In genomic region chr19:54189020-54189667, GRCh38 we compare ENCODE assay signal across 1 cellular context.
TF ChIP-seq lines count a peak whose summit lies in the region.

MBOAT7 (minus strand) TSS chr19:54189580; CDS start chr19:54188508, 1,072 bp downstream.

TF ChIP-seq in HepG2, 621 proteins besides CTCF, POLR2A, EP300 and RAD21 (continued from another document and continues in another):
- TF ChIP-seq, protein P1, sequence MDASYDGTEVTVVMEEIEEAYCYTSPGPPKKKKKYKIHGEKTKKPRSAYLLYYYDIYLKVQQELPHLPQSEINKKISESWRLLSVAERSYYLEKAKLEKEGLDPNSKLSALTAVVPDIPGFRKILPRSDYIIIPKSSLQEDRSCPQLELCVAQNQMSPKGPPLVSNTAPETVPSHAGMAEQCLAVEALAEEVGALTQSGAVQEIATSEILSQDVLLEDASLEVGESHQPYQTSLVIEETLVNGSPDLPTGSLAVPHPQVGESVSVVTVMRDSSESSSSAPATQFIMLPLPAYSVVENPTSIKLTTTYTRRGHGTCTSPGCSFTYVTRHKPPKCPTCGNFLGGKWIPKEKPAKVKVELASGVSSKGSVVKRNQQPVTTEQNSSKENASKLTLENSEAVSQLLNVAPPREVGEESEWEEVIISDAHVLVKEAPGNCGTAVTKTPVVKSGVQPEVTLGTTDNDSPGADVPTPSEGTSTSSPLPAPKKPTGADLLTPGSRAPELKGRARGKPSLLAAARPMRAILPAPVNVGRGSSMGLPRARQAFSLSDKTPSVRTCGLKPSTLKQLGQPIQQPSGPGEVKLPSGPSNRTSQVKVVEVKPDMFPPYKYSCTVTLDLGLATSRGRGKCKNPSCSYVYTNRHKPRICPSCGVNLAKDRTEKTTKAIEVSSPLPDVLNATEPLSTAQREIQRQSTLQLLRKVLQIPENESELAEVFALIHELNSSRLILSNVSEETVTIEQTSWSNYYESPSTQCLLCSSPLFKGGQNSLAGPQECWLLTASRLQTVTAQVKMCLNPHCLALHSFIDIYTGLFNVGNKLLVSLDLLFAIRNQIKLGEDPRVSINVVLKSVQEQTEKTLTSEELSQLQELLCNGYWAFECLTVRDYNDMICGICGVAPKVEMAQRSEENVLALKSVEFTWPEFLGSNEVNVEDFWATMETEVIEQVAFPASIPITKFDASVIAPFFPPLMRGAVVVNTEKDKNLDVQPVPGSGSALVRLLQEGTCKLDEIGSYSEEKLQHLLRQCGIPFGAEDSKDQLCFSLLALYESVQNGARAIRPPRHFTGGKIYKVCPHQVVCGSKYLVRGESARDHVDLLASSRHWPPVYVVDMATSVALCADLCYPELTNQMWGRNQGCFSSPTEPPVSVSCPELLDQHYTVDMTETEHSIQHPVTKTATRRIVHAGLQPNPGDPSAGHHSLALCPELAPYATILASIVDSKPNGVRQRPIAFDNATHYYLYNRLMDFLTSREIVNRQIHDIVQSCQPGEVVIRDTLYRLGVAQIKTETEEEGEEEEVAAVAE (CRISPR knock-in tag; IDR thresholded peaks at IDR 0.05; ENCODE audit: borderline replicate concordance): no peak
- TF ChIP-seq ZHX1 (CRISPR knock-in tag; IDR thresholded peaks at IDR 0.05; ENCODE audit: low read depth) (no peak), JUN (CRISPR knock-in tag; IDR thresholded peaks at IDR 0.05) (peak; percentile 60; the same call in 1 of the 2 replicates), ZNF800 (CRISPR knock-in tag; IDR thresholded peaks at IDR 0.05) (0 out of 2 replicates have a peak, but pooled peaks have one; percentile 20), MXI1 (IDR thresholded peaks at IDR 0.05; ENCODE audit: borderline replicate concordance, low read depth, low read length) (peak; percentile 70; the same call in 1 of the 3 replicates), ZNF280D (CRISPR knock-in tag; IDR thresholded peaks at IDR 0.05) (no peak), ZNF451 (CRISPR knock-in tag; IDR thresholded peaks at IDR 0.05) (peak; percentile 79; the same call in 1 of the 2 replicates), FOXK2 (IDR thresholded peaks at IDR 0.05) (no peak), IKZF4 (CRISPR knock-in tag; IDR thresholded peaks at IDR 0.05; ENCODE audit: borderline replicate concordance, low read depth, not compliant biosample characterization) (no peak), SP5 (CRISPR knock-in tag; IDR thresholded peaks at IDR 0.05; ENCODE audit: borderline replicate concordance, low read depth) (no peak; the same call in 1 of the 2 replicates), ZNF207 (IDR thresholded peaks at IDR 0.05; ENCODE audit: borderline replicate concordance) (no peak), CREBL2 (CRISPR knock-in tag; IDR thresholded peaks at IDR 0.05; ENCODE audit: borderline replicate concordance) (no peak), BHLHE40 (IDR thresholded peaks at IDR 0.05; ENCODE audit: low read length) (no peak), ZNF276 (CRISPR knock-in tag; IDR thresholded peaks at IDR 0.05; ENCODE audit: low read depth) (no peak; the same call in 1 of the 2 replicates), ZNF180 (CRISPR knock-in tag; IDR thresholded peaks at IDR 0.05; ENCODE audit: borderline replicate concordance, low read depth) (peak; percentile 30; the same call in 1 of the 2 replicates), ZNF549 (CRISPR knock-in tag; IDR thresholded peaks at IDR 0.05) (no peak), MIER3 (CRISPR knock-in tag; IDR thresholded peaks at IDR 0.05; ENCODE audit: borderline replicate concordance) (no peak), ZSCAN29 (CRISPR knock-in tag; conservative IDR thresholded peaks at IDR 0.05) (peak; percentile 80; the same call in 1 of the 2 replicates), YY1 (IDR thresholded peaks at IDR 0.05; ENCODE audit: insufficient read depth, insufficient replicate concordance, low read depth, low read length) (peak; percentile 50), HHEX (CRISPR knock-in tag; IDR thresholded peaks at IDR 0.05) (no peak), MTA3 (CRISPR knock-in tag; IDR thresholded peaks at IDR 0.05) (no peak), ZNF431 (CRISPR knock-in tag; IDR thresholded peaks at IDR 0.05; ENCODE audit: borderline replicate concordance, low read depth) (no peak), GPN1 (CRISPR knock-in tag; IDR thresholded peaks at IDR 0.05; ENCODE audit: borderline replicate concordance) (no peak), KLF13 (CRISPR knock-in tag; IDR thresholded peaks at IDR 0.05) (no peak), ZBTB21 (CRISPR knock-in tag; IDR thresholded peaks at IDR 0.05) (no peak), ZFP1 (CRISPR knock-in tag; IDR thresholded peaks at IDR 0.05) (no peak), ZUFSP (CRISPR knock-in tag; IDR thresholded peaks at IDR 0.05; ENCODE audit: borderline replicate concordance) (no peak), ZMYM3 (CRISPR knock-in tag; IDR thresholded peaks at IDR 0.05) (no peak), RXRA (CRISPR knock-in tag; IDR thresholded peaks at IDR 0.05) (no peak)
- TF ChIP-seq, protein P2, sequence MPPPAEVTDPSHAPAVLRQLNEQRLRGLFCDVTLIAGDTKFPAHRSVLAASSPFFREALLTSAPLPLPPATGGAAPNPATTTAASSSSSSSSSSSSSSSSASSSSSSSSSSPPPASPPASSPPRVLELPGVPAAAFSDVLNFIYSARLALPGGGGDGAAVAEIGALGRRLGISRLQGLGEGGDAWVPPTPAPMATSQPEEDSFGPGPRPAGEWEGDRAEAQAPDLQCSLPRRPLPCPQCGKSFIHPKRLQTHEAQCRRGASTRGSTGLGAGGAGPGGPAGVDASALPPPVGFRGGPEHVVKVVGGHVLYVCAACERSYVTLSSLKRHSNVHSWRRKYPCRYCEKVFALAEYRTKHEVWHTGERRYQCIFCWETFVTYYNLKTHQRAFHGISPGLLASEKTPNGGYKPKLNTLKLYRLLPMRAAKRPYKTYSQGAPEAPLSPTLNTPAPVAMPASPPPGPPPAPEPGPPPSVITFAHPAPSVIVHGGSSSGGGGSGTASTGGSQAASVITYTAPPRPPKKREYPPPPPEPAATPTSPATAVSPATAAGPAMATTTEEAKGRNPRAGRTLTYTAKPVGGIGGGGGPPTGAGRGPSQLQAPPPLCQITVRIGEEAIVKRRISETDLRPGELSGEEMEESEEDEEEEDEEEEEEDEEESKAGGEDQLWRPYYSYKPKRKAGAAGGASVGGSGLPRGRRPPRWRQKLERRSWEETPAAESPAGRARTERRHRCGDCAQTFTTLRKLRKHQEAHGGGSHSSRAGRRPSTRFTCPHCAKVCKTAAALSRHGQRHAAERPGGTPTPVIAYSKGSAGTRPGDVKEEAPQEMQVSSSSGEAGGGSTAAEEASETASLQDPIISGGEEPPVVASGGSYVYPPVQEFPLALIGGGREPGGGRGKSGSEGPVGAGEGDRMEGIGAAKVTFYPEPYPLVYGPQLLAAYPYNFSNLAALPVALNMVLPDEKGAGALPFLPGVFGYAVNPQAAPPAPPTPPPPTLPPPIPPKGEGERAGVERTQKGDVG (CRISPR knock-in tag; IDR thresholded peaks at IDR 0.05; ENCODE audit: borderline replicate concordance): no peak
- TF ChIP-seq, protein P3, sequence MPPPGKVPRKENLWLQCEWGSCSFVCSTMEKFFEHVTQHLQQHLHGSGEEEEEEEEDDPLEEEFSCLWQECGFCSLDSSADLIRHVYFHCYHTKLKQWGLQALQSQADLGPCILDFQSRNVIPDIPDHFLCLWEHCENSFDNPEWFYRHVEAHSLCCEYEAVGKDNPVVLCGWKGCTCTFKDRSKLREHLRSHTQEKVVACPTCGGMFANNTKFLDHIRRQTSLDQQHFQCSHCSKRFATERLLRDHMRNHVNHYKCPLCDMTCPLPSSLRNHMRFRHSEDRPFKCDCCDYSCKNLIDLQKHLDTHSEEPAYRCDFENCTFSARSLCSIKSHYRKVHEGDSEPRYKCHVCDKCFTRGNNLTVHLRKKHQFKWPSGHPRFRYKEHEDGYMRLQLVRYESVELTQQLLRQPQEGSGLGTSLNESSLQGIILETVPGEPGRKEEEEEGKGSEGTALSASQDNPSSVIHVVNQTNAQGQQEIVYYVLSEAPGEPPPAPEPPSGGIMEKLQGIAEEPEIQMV (CRISPR knock-in tag; IDR thresholded peaks at IDR 0.05; ENCODE audit: low read depth): peak; percentile 100
